Comparison of ENCODE assay signal across 8 cellular contexts in genomic region chr12:6752931-6753771, GRCh38. TPM values are rescaled to one million over a fixed set of nuclear protein-coding genes. Genes with fewer than 3 reads are reported as not detected.
DNase-seq lines count a peak whose midpoint lies in the region; ATAC-seq and TF ChIP-seq lines count a peak whose summit lies in the region.

Gene MLF2, minus strand, starts transcription at chr12:6753141. Its CDS starts 807 bp downstream, at chr12:6752334.

- H3K18ac ChIP-seq in trophoblast cell (ENCODE audit: low read length) = peak within 1 kb of the TSS; percentile 100

- WGBS in trophoblast cell (ENCODE audit: extremely low coverage, insufficient coverage, insufficient read length) = no CpG with 5 or more reads among the region's 61 CpGs
- WGBS in transverse colon (ENCODE audit: low coverage in 1 of 2), 2 donors = 0% methylated on average over 38 of the region's 61 CpGs; no CpG with 5 or more reads in 1 of the 2 donors

- H3K23ac ChIP-seq in trophoblast cell (ENCODE audit: low read length) = no peak within 1 kb of the TSS

- peak within 1 kb of the TSS; percentile 95 for H4K12ac ChIP-seq in trophoblast cell (ENCODE audit: low read depth, low read length)

- H4K8ac ChIP-seq in trophoblast cell (ENCODE audit: low read depth, low read length) = peak within 1 kb of the TSS; percentile 97

- peak within 1 kb of the TSS; percentile 95 for H2AK5ac ChIP-seq in trophoblast cell (ENCODE audit: low read length)

- peak within 1 kb of the TSS; percentile 100 for H3K4ac ChIP-seq in trophoblast cell (ENCODE audit: low read depth, low read length)

- H2BK120ac ChIP-seq in trophoblast cell (ENCODE audit: insufficient read depth, low read length, poor library complexity) = peak within 1 kb of the TSS; percentile 96

- peak within 1 kb of the TSS; percentile 97 for H3K27ac ChIP-seq in cardiac muscle cell
- H3K27ac ChIP-seq in trophoblast cell (ENCODE audit: low read depth, low read length) = peak within 1 kb of the TSS; percentile 86
- H3K27ac ChIP-seq in transverse colon = peak within 1 kb of the TSS; percentile 98 to 99 (median 99)

- ATAC-seq in HG02798 (IDR thresholded peaks at IDR 0.05; ENCODE audit: poor library complexity, unreplicated experiment) = peak; percentile 92

- peaks cover 37% of the 10 kb centered on the region for H3K36me3 ChIP-seq in adipocyte (ENCODE audit: control insufficient read depth, insufficient read depth, low read length, severe bottlenecking)
- H3K36me3 ChIP-seq in cardiac muscle cell = peaks cover 35% of the 10 kb centered on the region
- peaks cover 32 to 37% of the 10 kb centered on the region in 2 experiments for H3K36me3 ChIP-seq in trophoblast cell (ENCODE audit: control insufficient read depth in 1 of 2, insufficient read depth in 2 of 2, low read length in 2 of 2)
- H3K36me3 ChIP-seq in transverse colon = peaks cover 0 to 30% (median 17%) of the 10 kb centered on the region in 4 donors

- in situ Hi-C loops in transverse colon (cut with MboI; ENCODE audit: low pct_ligation_motif_present in 1 of 4, low pct_unique_long_range_greater_than_20kb in 1 of 4, low sequenced_read_pairs in 3 of 4) = no loop called here

- H3K4me3 ChIP-seq in GM12875 (ENCODE audit: low read depth, low read length) (peak within 1 kb of the TSS; percentile 87), adipocyte (ENCODE audit: low read length) (peak within 1 kb of the TSS; percentile 89), cardiac muscle cell (peak within 1 kb of the TSS; percentile 68), trophoblast cell (ENCODE audit: low read depth, low read length) (peak within 1 kb of the TSS; percentile 98), transverse colon (peak within 1 kb of the TSS; percentile 78 to 93 (median 84))

- TF ChIP-seq CTCF in GM12875 (IDR thresholded peaks at IDR 0.05; ENCODE audit: borderline replicate concordance, insufficient read depth, low read depth, low read length) (peak; percentile 91; the same call in 1 of the 2 replicates), cardiac muscle cell (IDR thresholded peaks at IDR 0.05; ENCODE audit: low read depth, low read length) (no peak), transverse colon (IDR thresholded peaks at IDR 0.05) (peak in 2 of 5 experiments; percentile 98)

- peaks cover 15% of the 10 kb centered on the region for H3K79me2 ChIP-seq in trophoblast cell (ENCODE audit: control insufficient read depth, insufficient read depth, low read length, poor library complexity)

- TF ChIP-seq POLR2A in transverse colon (IDR thresholded peaks at IDR 0.05) = peak; percentile 96

- peaks cover 12% of the 10 kb centered on the region for H3K79me1 ChIP-seq in trophoblast cell (ENCODE audit: low read length)

- DNase-seq in NCI-H1436 (lab: John Stamatoyannopoulos, UW) = peak; percentile 98
- DNase-seq in T follicular helper cell (ENCODE audit: low read depth) = peak; percentile 95
- peak; percentile 99 for DNase-seq in adipocyte (ENCODE audit: low read depth)
- DNase-seq in cardiac muscle cell (ENCODE audit: low read depth in 1 of 2, low spot score in 1 of 2) = peak; percentile 96 to 100
- peak; percentile 98 to 99 for DNase-seq in trophoblast cell
- peak; percentile 99 for DNase-seq in transverse colon

- peak within 1 kb of the TSS; percentile 96 for H4K91ac ChIP-seq in trophoblast cell (ENCODE audit: low read depth, low read length)

- no peaks in the 10 kb centered on the region for H3K27me3 ChIP-seq in adipocyte (replicated peaks; ENCODE audit: control insufficient read depth, insufficient read depth, low read length)
- no peaks in the 10 kb centered on the region for H3K27me3 ChIP-seq in cardiac muscle cell
- no peaks in the 10 kb centered on the region for H3K27me3 ChIP-seq in trophoblast cell (ENCODE audit: insufficient read depth, low read length)
- H3K27me3 ChIP-seq in transverse colon = no peaks in the 10 kb centered on the region

- H3K4me1 ChIP-seq in adipocyte (ENCODE audit: control insufficient read depth, insufficient read depth, low read length) (peaks cover 27% of the 10 kb centered on the region), cardiac muscle cell (ENCODE audit: low read depth) (peaks cover 20% of the 10 kb centered on the region), trophoblast cell (ENCODE audit: control insufficient read depth in 1 of 2, insufficient read depth in 2 of 2, low read length in 2 of 2) (peaks cover 5 to 6% of the 10 kb centered on the region in 2 experiments), transverse colon (peaks cover 12 to 22% (median 15%) of the 10 kb centered on the region in 4 donors)

- peak within 1 kb of the TSS; percentile 96 for H2AFZ ChIP-seq in trophoblast cell (ENCODE audit: insufficient read depth, low read length, poor library complexity)

- H3K14ac ChIP-seq in trophoblast cell (ENCODE audit: low read length) = peak within 1 kb of the TSS; percentile 100

- intact Hi-C loops in transverse colon (cut with DNase I; ENCODE audit: low total_unique reads) = no loop called here

- peak within 1 kb of the TSS; percentile 95 for H2BK5ac ChIP-seq in trophoblast cell (ENCODE audit: low read depth, low read length, poor library complexity)

- H3K9me3 ChIP-seq in adipocyte (ENCODE audit: control insufficient read depth, low read length) (no peaks in the 10 kb centered on the region), cardiac muscle cell (ENCODE audit: low read depth) (no peaks in the 10 kb centered on the region), trophoblast cell (ENCODE audit: insufficient read depth, low read depth, low read length) (peaks cover 3% of the 10 kb centered on the region), transverse colon (no peaks in the 10 kb centered on the region)

- H2BK12ac ChIP-seq in trophoblast cell (ENCODE audit: low read length) = no peak within 1 kb of the TSS

- TF ChIP-seq EP300 in transverse colon (IDR thresholded peaks at IDR 0.05; ENCODE audit: low read depth) = peak; percentile 23

- peak within 1 kb of the TSS; percentile 98 for H3K9ac ChIP-seq in adipocyte (ENCODE audit: low read length)
- H3K9ac ChIP-seq in trophoblast cell (ENCODE audit: low read length) = peak within 1 kb of the TSS; percentile 99

- H3K4me2 ChIP-seq in trophoblast cell (ENCODE audit: low read length) = peak within 1 kb of the TSS; percentile 94

RNA-seq across cellular contexts. Expression of gene MLF2, which starts in this region (rescaled TPM):
- total RNA-seq in cardiac muscle cell (342 and 449 TPM in 2 replicates), transverse colon (100 to 1,000 TPM; 100 to 360 (median 164) TPM)
- polyA plus RNA-seq in cardiac muscle cell = 575 and 592 TPM in 2 replicates
- polyA plus RNA-seq in trophoblast cell (2013) = 219 and 234 TPM in 2 replicates

Comparison
In these comparisons a context has a peak if more than half of its experiments do, and no peak if none do; other contexts are left out.
1. Peak in every context shown above with its lines: DNase-seq, ATAC-seq, H3K4me3 ChIP-seq and H3K27ac ChIP-seq.